ENCODE assay signal across 8 cellular contexts in genomic region chr1:247103777-247104591, GRCh38. TPM values are rescaled to one million over a fixed set of nuclear protein-coding genes. Genes with fewer than 3 reads are reported as not detected.
DNase-seq lines count a peak whose midpoint lies in the region; ATAC-seq and TF ChIP-seq lines count a peak whose summit lies in the region.

TSS of gene ZNF669 (minus strand) at chr1:247104356. CDS start at chr1:247104199, 157 bp downstream.

- H3K27ac Mint-ChIP-seq in activated T-cell treated with anti-CD3 and anti-CD28 coated beads, Interleukin-2, amount 50 U/mL, for 72 hours, result peak within 1 kb of the TSS; percentile 89
- H3K27ac Mint-ChIP-seq in naive B cell, result peak within 1 kb of the TSS; percentile 86 to 96 (median 94)
- peak within 1 kb of the TSS; percentile 91 for H3K27ac Mint-ChIP-seq in stimulated activated effector memory CD8-positive, alpha-beta T cell treated with anti-CD3 and anti-CD28 coated beads, Interleukin-12 subunit alpha, Interleukin-12 subunit beta, amount 100 ng/mL, for 72 hours

- peaks cover 13% of the 10 kb centered on the region for H3K4me1 Mint-ChIP-seq in activated T-cell treated with anti-CD3 and anti-CD28 coated beads, Interleukin-2, amount 50 U/mL, for 72 hours (ENCODE audit: low read depth)
- peaks cover 0 to 15% (median 14%) of the 10 kb centered on the region in 3 donors for H3K4me1 Mint-ChIP-seq in naive B cell
- peaks cover 5% of the 10 kb centered on the region for H3K4me1 Mint-ChIP-seq in stimulated activated effector memory CD8-positive, alpha-beta T cell treated with anti-CD3 and anti-CD28 coated beads, Interleukin-12 subunit alpha, Interleukin-12 subunit beta, amount 100 ng/mL, for 72 hours

- H3K36me3 Mint-ChIP-seq in activated T-cell treated with anti-CD3 and anti-CD28 coated beads, Interleukin-2, amount 50 U/mL, for 72 hours (ENCODE audit: insufficient read depth in 2 of 2), result peaks cover 22 to 47% of the 10 kb centered on the region in 2 donors
- H3K36me3 Mint-ChIP-seq in naive B cell, result peaks cover 28 to 38% of the 10 kb centered on the region in 2 donors
- H3K36me3 Mint-ChIP-seq in stimulated activated effector memory CD8-positive, alpha-beta T cell treated with anti-CD3 and anti-CD28 coated beads, Interleukin-12 subunit alpha, Interleukin-12 subunit beta, amount 100 ng/mL, for 72 hours, result peaks cover 40% of the 10 kb centered on the region

- peak; percentile 76 to 77 for TF ChIP-seq POLR2A in Peyer's patch (IDR thresholded peaks at IDR 0.05)

- H3K4me1 ChIP-seq in DND-41 (ENCODE audit: insufficient read depth, low read length), result peaks cover 26% of the 10 kb centered on the region
- H3K4me1 ChIP-seq in Peyer's patch, result peaks cover 0 to 6% (median 1%) of the 10 kb centered on the region in 4 donors

- peaks cover 12% of the 10 kb centered on the region; the same call in 1 of the 2 replicates for H4K20me1 ChIP-seq in DND-41 (ENCODE audit: insufficient read depth, low read length)

- TF ChIP-seq CTCF in DND-41 (IDR thresholded peaks at IDR 0.05; ENCODE audit: borderline replicate concordance, extremely low read depth, low read length, poor library complexity, severe bottlenecking) (no peak), Peyer's patch (IDR thresholded peaks at IDR 0.05) (peak in 1 of 6 experiments; percentile 10)

- peak within 1 kb of the TSS; percentile 92 to 95 for H3K4me3 Mint-ChIP-seq in activated T-cell treated with anti-CD3 and anti-CD28 coated beads, Interleukin-2, amount 50 U/mL, for 72 hours
- peak within 1 kb of the TSS; percentile 87 to 96 (median 95) for H3K4me3 Mint-ChIP-seq in naive B cell
- peak within 1 kb of the TSS; percentile 82 for H3K4me3 Mint-ChIP-seq in stimulated activated effector memory CD8-positive, alpha-beta T cell treated with anti-CD3 and anti-CD28 coated beads, Interleukin-12 subunit alpha, Interleukin-12 subunit beta, amount 100 ng/mL, for 72 hours

- H3K27me3 Mint-ChIP-seq in activated T-cell treated with anti-CD3 and anti-CD28 coated beads, Interleukin-2, amount 50 U/mL, for 72 hours (ENCODE audit: low read depth), result peaks cover 20% of the 10 kb centered on the region
- peaks cover 15 to 27% (median 21%) of the 10 kb centered on the region in 3 donors for H3K27me3 Mint-ChIP-seq in naive B cell

- H3K9me3 ChIP-seq in DND-41 (ENCODE audit: insufficient read depth, low read length, severe bottlenecking) (peaks cover 2% of the 10 kb centered on the region), KOPT-K1 (ENCODE audit: insufficient read depth, low read length, poor library complexity, severe bottlenecking) (peaks cover 61% of the 10 kb centered on the region), Peyer's patch (peaks cover 0 to 16% (median 4%) of the 10 kb centered on the region in 4 donors)

- H3K36me3 ChIP-seq in DND-41 (ENCODE audit: insufficient read depth, low read length) (peaks cover 31% of the 10 kb centered on the region), KOPT-K1 (ENCODE audit: insufficient read depth, low read length) (peaks cover 36% of the 10 kb centered on the region), Peyer's patch (peaks cover 0 to 31% (median 4%) of the 10 kb centered on the region in 3 donors)

- peak within 1 kb of the TSS; percentile 68 for H3K4me2 ChIP-seq in DND-41 (ENCODE audit: insufficient read depth, low read length)

- peak within 1 kb of the TSS; percentile 94 for H2AFZ ChIP-seq in DND-41 (ENCODE audit: low read depth, low read length)

- H3K27ac ChIP-seq in DND-41 (ENCODE audit: low read length) (peak within 1 kb of the TSS; percentile 95), KOPT-K1 (ENCODE audit: low read depth, low read length, poor library complexity, severe bottlenecking) (peak within 1 kb of the TSS; percentile 95), Peyer's patch (peak within 1 kb of the TSS; percentile 83 to 92 (median 86))

- ATAC-seq in DND-41 (ENCODE audit: insufficient read depth, low read depth) (peak; percentile 98), GM21825 (IDR thresholded peaks at IDR 0.05; ENCODE audit: unreplicated experiment) (peak; percentile 99), naive B cell (ENCODE audit: low read depth in 2 of 2) (peak; percentile 94 to 95)
- peak; percentile 99 for ATAC-seq in activated T-cell treated with anti-CD3 and anti-CD28 coated beads, Interleukin-2, amount 50 U/mL, for 72 hours (replicated peaks in 1 of 2)
- peak; percentile 100 for ATAC-seq in stimulated activated effector memory CD8-positive, alpha-beta T cell treated with anti-CD3 and anti-CD28 coated beads, Interleukin-12 subunit alpha, Interleukin-12 subunit beta, amount 100 ng/mL, for 72 hours

- H3K79me2 ChIP-seq in DND-41 (ENCODE audit: insufficient read depth, low read length), result peaks cover 42% of the 10 kb centered on the region

- H3K4me3 ChIP-seq in DND-41 (ENCODE audit: low read depth in 1 of 2, low read length in 2 of 2) (peak within 1 kb of the TSS; percentile 70 to 86), Peyer's patch (peak within 1 kb of the TSS; percentile 85 to 98 (median 86))

- peak within 1 kb of the TSS; percentile 95 for H3K9ac ChIP-seq in DND-41 (ENCODE audit: low read depth, low read length)

- no peaks in the 10 kb centered on the region for H3K27me3 ChIP-seq in DND-41 (ENCODE audit: insufficient read depth, low read length, poor library complexity)
- no peaks in the 10 kb centered on the region for H3K27me3 ChIP-seq in Peyer's patch

- DNase-seq in DND-41 (peak; percentile 97), Peyer's patch (peak; percentile 96 to 98 (median 97)), fibroblast of gingiva (ENCODE audit: low read depth) (peak; percentile 96), naive B cell (peak; percentile 98)
- DNase-seq in activated T-cell treated with anti-CD3 and anti-CD28 coated beads, Interleukin-2, amount 50 U/mL, for 72 hours, result peak; percentile 94
- DNase-seq in stimulated activated effector memory CD8-positive, alpha-beta T cell treated with anti-CD3 and anti-CD28 coated beads, Interleukin-12 subunit alpha, Interleukin-12 subunit beta, amount 100 ng/mL, for 72 hours (ENCODE audit: low spot score in 2 of 2), result peak; percentile 79 to 94

- peaks cover 4 to 11% of the 10 kb centered on the region in 2 donors for H3K9me3 Mint-ChIP-seq in activated T-cell treated with anti-CD3 and anti-CD28 coated beads, Interleukin-2, amount 50 U/mL, for 72 hours
- H3K9me3 Mint-ChIP-seq in naive B cell, result peaks cover 0 to 42% (median 25%) of the 10 kb centered on the region in 7 donors
- H3K9me3 Mint-ChIP-seq in stimulated activated effector memory CD8-positive, alpha-beta T cell treated with anti-CD3 and anti-CD28 coated beads, Interleukin-12 subunit alpha, Interleukin-12 subunit beta, amount 100 ng/mL, for 72 hours, result peaks cover 3% of the 10 kb centered on the region

RNA-seq across cellular contexts. Expression of gene ZNF669, which starts in this region (rescaled TPM):
- total RNA-seq in Peyer's patch, result 1 to 10 TPM; 2.3 to 5.8 (median 2.7) TPM
- total RNA-seq in activated T-cell treated with anti-CD3 and anti-CD28 coated beads, Interleukin-2, amount 50 U/mL, for 72 hours, result 10 to 100 TPM in 1 of 2 donors, 1 to 10 TPM in 1; 8.3 to 10.5 TPM
- 10 to 100 TPM; 40.1 to 82.0 (median 63.6) TPM for polyA plus RNA-seq in naive B cell (ENCODE audit: low read depth in 6 of 6)

Comparison
In these comparisons a context has a peak if more than half of its experiments do, and no peak if none do; other contexts are left out.
1. Peak in every context shown above with its lines: DNase-seq, ATAC-seq, H3K4me3 ChIP-seq and H3K27ac ChIP-seq.